27 cellular contexts compared by ENCODE assay signal in the genomic region with DNA sequence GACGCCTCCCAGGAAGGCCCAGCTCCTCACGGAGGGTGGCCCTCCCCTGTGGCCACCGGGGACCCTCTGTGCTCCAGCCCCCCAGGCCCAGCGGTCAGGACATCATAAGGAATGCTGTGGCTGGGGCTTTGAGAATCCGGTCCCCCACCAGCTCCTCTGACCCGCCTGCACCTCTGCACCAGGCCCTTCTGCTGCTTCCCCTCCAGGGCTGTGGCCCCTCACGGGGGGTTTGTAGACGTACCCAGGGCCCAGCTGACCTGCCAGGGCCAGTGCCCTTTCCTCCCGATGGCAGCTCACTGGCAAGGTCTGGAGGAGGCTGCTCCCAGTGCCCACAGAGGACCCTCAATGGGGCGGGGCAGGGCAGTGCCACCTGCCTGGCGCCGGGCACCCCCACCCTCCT.
DNase-seq lines count a peak whose midpoint lies in the region; ATAC-seq and TF ChIP-seq lines count a peak whose summit lies in the region.
"Had no signal": no experiment of that assay in that cellular context is flagged by ENCODE, and none has a peak within 500 bp of the region (broad histone marks: within the 10 kb centered on the region; RNA-seq: fewer than 3 reads in every experiment).

No MANE protein-coding gene starts in this region.

- no peak overlapping the region for H3K23ac ChIP-seq in neuronal stem cell (ENCODE audit: low read depth, low read length, poor library complexity)

- H4K8ac ChIP-seq in neuronal stem cell (ENCODE audit: low read depth, low read length): no peak overlapping the region

- ATAC-seq in omental fat pad (ENCODE audit: low FRiP score): peak; percentile 16
- ATAC-seq: A549; CD8-positive, alpha-beta T cell had no signal

- no peak overlapping the region for H2AFZ ChIP-seq in neuronal stem cell (ENCODE audit: low read length)

- no peak for TF ChIP-seq POLR2A in uterus (IDR thresholded peaks at IDR 0.05)

- H3K79me1 ChIP-seq in neuronal stem cell (ENCODE audit: low read depth, low read length): peaks cover 8% of the 10 kb centered on the region

- no peak overlapping the region for H4K91ac ChIP-seq in neuronal stem cell (ENCODE audit: low read depth, low read length, poor library complexity)

- no peak overlapping the region for H3K4ac ChIP-seq in neuronal stem cell (ENCODE audit: low read length)

- no peak overlapping the region for H3K9ac ChIP-seq in neuronal stem cell (ENCODE audit: low read depth, low read length, poor library complexity)
- H3K9ac ChIP-seq: BLaER1; BLaER1 treated with 17β-estradiol and CSF1 and Interleukin-3, amounts not matched to agents 10 nM and 100 nM had no signal

- H3K4me3 ChIP-seq in neuronal stem cell (ENCODE audit: low read length in 2 of 2): no peak overlapping the region
- no peak overlapping the region for H3K4me3 ChIP-seq in uterus
- H3K4me3 ChIP-seq: A549; BLaER1; BLaER1 treated with 17β-estradiol and CSF1 and Interleukin-3, amounts not matched to agents 10 nM and 100 nM had no signal

- H3K9me3 ChIP-seq in neuronal stem cell (replicated peaks in 1 of 2; ENCODE audit: control insufficient read depth in 2 of 2, insufficient read depth in 1 of 2, low read depth in 1 of 2, low read length in 2 of 2) (no peaks in the 10 kb centered on the region), uterus (no peaks in the 10 kb centered on the region)
- H3K9me3 ChIP-seq: A549; BE2C; BLaER1; BLaER1 treated with 17β-estradiol and CSF1 and Interleukin-3, amounts not matched to agents 10 nM and 100 nM; Caco-2 had no signal

- H2BK5ac ChIP-seq in neuronal stem cell (ENCODE audit: low read length): no peak overlapping the region

- H3K27me3 ChIP-seq in neuronal stem cell (ENCODE audit: control insufficient read depth in 3 of 3, insufficient read depth in 3 of 3, low read depth in 1 of 3, low read length in 3 of 3): peaks cover 0 to 81% (median 0%) of the 10 kb centered on the region in 3 experiments
- no peaks in the 10 kb centered on the region for H3K27me3 ChIP-seq in uterus

- TF ChIP-seq CTCF in omental fat pad (IDR thresholded peaks at IDR 0.05): no peak
- no peak for TF ChIP-seq CTCF in uterus (IDR thresholded peaks at IDR 0.05)

- H2BK120ac ChIP-seq in neuronal stem cell (ENCODE audit: low read depth, low read length): no peak overlapping the region

- intact Hi-C loops in uterus (cut with DNase I; ENCODE audit: low total_unique reads): no loop called here

- no CpG with 5 or more reads among the region's 12 CpGs for WGBS in neuronal stem cell (ENCODE audit: extremely low coverage in 2 of 2, insufficient read length in 2 of 2, insufficient replicate concordance in 1 of 2), 2 donors

- H3K4me2 ChIP-seq in neuronal stem cell (ENCODE audit: insufficient read depth, low read length, poor library complexity, severe bottlenecking): no peak overlapping the region
- H3K4me2 ChIP-seq: A549; BLaER1; BLaER1 treated with 17β-estradiol and CSF1 and Interleukin-3, amounts not matched to agents 10 nM and 100 nM had no signal

- H3K27ac ChIP-seq in neuronal stem cell (replicated peaks; ENCODE audit: low read length): no peak overlapping the region
- H3K27ac ChIP-seq in uterus: no peak overlapping the region
- H3K27ac ChIP-seq: 22Rv1; A549; BLaER1; BLaER1 treated with 17β-estradiol and CSF1 and Interleukin-3, amounts not matched to agents 10 nM and 100 nM; C4-2B had no signal

- peak overlapping the region; percentile 83 for H3K18ac ChIP-seq in neuronal stem cell (ENCODE audit: low read length)

- H3K14ac ChIP-seq in neuronal stem cell (ENCODE audit: low read length): peak overlapping the region; percentile 38

- H3K36me3 ChIP-seq in neuronal stem cell (replicated peaks in 1 of 2; ENCODE audit: control insufficient read depth in 2 of 2, insufficient read depth in 2 of 2, low read length in 2 of 2) (no peaks in the 10 kb centered on the region), uterus (no peaks in the 10 kb centered on the region)
- H3K36me3 ChIP-seq: BE2C; BLaER1; BLaER1 treated with 17β-estradiol and CSF1 and Interleukin-3, amounts not matched to agents 10 nM and 100 nM had no signal

- peak overlapping the region; percentile 97 for H2AK5ac ChIP-seq in neuronal stem cell (ENCODE audit: low read depth, low read length)

- DNase-seq in neuronal stem cell (ENCODE audit: low spot score) (no peak), omental fat pad (ENCODE audit: low spot score) (no peak), NCI-H69 (lab: John Stamatoyannopoulos, UW) (no peak), uterus (no peak)
- DNase-seq: 8988T; ACHN; AML-193; BE2C; C1 segment of cervical spinal cord; Caco-2; Calu3; CD4-positive, alpha-beta memory T cell; CD4-positive, alpha-beta T cell; CD4-positive, CD25-positive, alpha-beta regulatory T cell; CD8-positive, alpha-beta memory T cell; CD8-positive, alpha-beta T cell; COR-L47; DMS 273 treated with DMSO at 0.1 percent for 48 hours; DMS153; DMS53; DND-41; EL had no signal

- peak overlapping the region; percentile 15 for H2BK15ac ChIP-seq in neuronal stem cell (ENCODE audit: low read length)

- no peak overlapping the region for H2BK12ac ChIP-seq in neuronal stem cell (ENCODE audit: low read length)

- H3K4me1 ChIP-seq in neuronal stem cell (ENCODE audit: control insufficient read depth in 2 of 2, insufficient read depth in 1 of 2, low read depth in 1 of 2, low read length in 2 of 2): no peaks in the 10 kb centered on the region
- H3K4me1 ChIP-seq in uterus: no peaks in the 10 kb centered on the region
- H3K4me1 ChIP-seq: A549; BE2C; BLaER1; BLaER1 treated with 17β-estradiol and CSF1 and Interleukin-3, amounts not matched to agents 10 nM and 100 nM; Caco-2 had no signal
